In genomic region chr5:104172976-104173375, GRCh38 we compare ENCODE assay signal across 30 cellular contexts.
"Had no signal": no experiment of that assay in that cellular context is flagged by ENCODE, and none has a peak within 500 bp of the region (broad histone marks: within the 10 kb centered on the region; RNA-seq: fewer than 3 reads in every experiment).

No MANE protein-coding gene starts in this region.

- H3K4me3 Mint-ChIP-seq: activated CD4-positive, alpha-beta memory T cell treated with anti-CD3 and anti-CD28 coated beads for 36 hours; activated naive CD4-positive, alpha-beta T cell treated with anti-CD3 and anti-CD28 coated beads for 36 hours; activated naive CD8-positive, alpha-beta T cell treated with anti-CD3 and anti-CD28 coated beads for 36 hours; activated T-helper 1 cell treated with anti-CD3 and anti-CD28 coated beads, Interleukin-12 subunit alpha, Interleukin-12 subunit beta, Interleukin-2, Interleukin-4 antibody, amounts not matched to agents 30 ng/mL and 10 ng/mL and 1 ng/mL, durations not matched to agents 14 hours and 24 hours and 36 hours; immature natural killer cell; neural progenitor cell; stimulated activated naive B cell treated with anti-CD40 and anti-IgM and Interleukin-4, amounts not matched to agents 10 μg/mL and 1 μg/mL and 100 μg/mL, for 72 hours had no signal

- H3K27ac ChIP-seq: adrenal gland, gastroesophageal sphincter, neural progenitor cell, right atrium auricular region, suprapubic skin, tibial artery, upper lobe of right lung, VCaP had no signal

- H3K27ac Mint-ChIP-seq: activated CD4-positive, alpha-beta memory T cell treated with anti-CD3 and anti-CD28 coated beads for 36 hours; activated naive CD4-positive, alpha-beta T cell treated with anti-CD3 and anti-CD28 coated beads for 36 hours; activated naive CD8-positive, alpha-beta T cell treated with anti-CD3 and anti-CD28 coated beads for 36 hours; activated T-helper 1 cell treated with anti-CD3 and anti-CD28 coated beads, Interleukin-12 subunit alpha, Interleukin-12 subunit beta, Interleukin-2, Interleukin-4 antibody, amounts not matched to agents 30 ng/mL and 10 ng/mL and 1 ng/mL, durations not matched to agents 14 hours and 24 hours and 36 hours; immature natural killer cell; naive thymus-derived CD8-positive, alpha-beta T cell; neural progenitor cell; stimulated activated naive B cell treated with anti-CD40 and anti-IgM and Interleukin-4, amounts not matched to agents 10 μg/mL and 1 μg/mL and 100 μg/mL, for 72 hours had no signal

- H2AFZ ChIP-seq: neural progenitor cell had no signal

- H3K9me3 ChIP-seq: adrenal gland, gastroesophageal sphincter, right atrium auricular region, suprapubic skin, tibial artery, upper lobe of right lung had no signal

- H3K4me1 ChIP-seq: adrenal gland, gastroesophageal sphincter, neural progenitor cell, right atrium auricular region, tibial artery, upper lobe of right lung had no signal

- DNase-seq: activated CD4-positive, alpha-beta memory T cell treated with anti-CD3 and anti-CD28 coated beads for 36 hours; activated CD4-positive, alpha-beta T cell treated with anti-CD3 and anti-CD28 coated beads for 4 hours; activated CD8-positive, alpha-beta memory T cell treated with anti-CD3 and anti-CD28 coated beads, Interleukin-2, amount 50 U/mL, for 4 hours; activated effector memory CD4-positive, alpha-beta T cell treated with anti-CD3 and anti-CD28 coated beads, Interleukin-2, amount 50 U/mL, for 16 hours; activated naive CD4-positive, alpha-beta T cell treated with anti-CD3 and anti-CD28 coated beads for 36 hours; activated naive CD8-positive, alpha-beta T cell treated with anti-CD3 and anti-CD28 coated beads for 36 hours; activated T-cell treated with anti-CD3 and anti-CD28 coated beads, Interleukin-2, amount 50 U/mL, for 1 hour; adrenal gland; aorta; head of caudate nucleus; hypothalamus; immature natural killer cell; kidney; left colon; mammary epithelial cell; naive thymus-derived CD8-positive, alpha-beta T cell; occipital lobe; stimulated activated CD4-positive, alpha-beta T cell treated with anti-CD3 and anti-CD28 coated beads, Interleukin-2, amount 100 ng/mL, for 24 hours; stimulated activated naive B cell treated with anti-CD40 and anti-IgM and Interleukin-4, amounts not matched to agents 10 μg/mL and 1 μg/mL and 100 μg/mL, for 72 hours; T-helper 9 cell; tibial artery; upper lobe of right lung had no signal

- H3K4me3 ChIP-seq: adrenal gland, gastroesophageal sphincter, neural progenitor cell, right atrium auricular region, smooth muscle cell, suprapubic skin, tibial artery, upper lobe of right lung had no signal

- H3K4me2 ChIP-seq: neural progenitor cell, smooth muscle cell had no signal

- H3K36me3 ChIP-seq: adrenal gland, gastroesophageal sphincter, neural progenitor cell, right atrium auricular region, suprapubic skin, tibial artery, upper lobe of right lung had no signal

- H3K9ac ChIP-seq: neural progenitor cell had no signal

- H3K9me3 Mint-ChIP-seq: activated naive CD4-positive, alpha-beta T cell treated with anti-CD3 and anti-CD28 coated beads for 36 hours; activated naive CD8-positive, alpha-beta T cell treated with anti-CD3 and anti-CD28 coated beads for 36 hours; activated T-helper 1 cell treated with anti-CD3 and anti-CD28 coated beads, Interleukin-12 subunit alpha, Interleukin-12 subunit beta, Interleukin-2, Interleukin-4 antibody, amounts not matched to agents 30 ng/mL and 10 ng/mL and 1 ng/mL, durations not matched to agents 14 hours and 24 hours and 36 hours; stimulated activated naive B cell treated with anti-CD40 and anti-IgM and Interleukin-4, amounts not matched to agents 10 μg/mL and 1 μg/mL and 100 μg/mL, for 72 hours had no signal

- H3K4me1 Mint-ChIP-seq: activated naive CD8-positive, alpha-beta T cell treated with anti-CD3 and anti-CD28 coated beads for 36 hours; immature natural killer cell; naive thymus-derived CD8-positive, alpha-beta T cell; stimulated activated naive B cell treated with anti-CD40 and anti-IgM and Interleukin-4, amounts not matched to agents 10 μg/mL and 1 μg/mL and 100 μg/mL, for 72 hours had no signal

- ATAC-seq: gastroesophageal sphincter; left colon; naive thymus-derived CD8-positive, alpha-beta T cell; stimulated activated naive B cell treated with anti-CD40 and anti-IgM and Interleukin-4, amounts not matched to agents 10 μg/mL and 1 μg/mL and 100 μg/mL, for 72 hours; upper lobe of right lung had no signal

- H3K27me3 ChIP-seq: adrenal gland, gastroesophageal sphincter, neural progenitor cell, right atrium auricular region, suprapubic skin, tibial artery, upper lobe of right lung had no signal

- H3K36me3 Mint-ChIP-seq: activated CD4-positive, alpha-beta memory T cell treated with anti-CD3 and anti-CD28 coated beads for 36 hours; activated naive CD8-positive, alpha-beta T cell treated with anti-CD3 and anti-CD28 coated beads for 36 hours; brain; naive thymus-derived CD8-positive, alpha-beta T cell; neural progenitor cell; stimulated activated naive B cell treated with anti-CD40 and anti-IgM and Interleukin-4, amounts not matched to agents 10 μg/mL and 1 μg/mL and 100 μg/mL, for 72 hours had no signal

- H3K27me3 Mint-ChIP-seq: activated CD4-positive, alpha-beta memory T cell treated with anti-CD3 and anti-CD28 coated beads for 36 hours; activated naive CD8-positive, alpha-beta T cell treated with anti-CD3 and anti-CD28 coated beads for 36 hours; brain; naive thymus-derived CD8-positive, alpha-beta T cell; stimulated activated naive B cell treated with anti-CD40 and anti-IgM and Interleukin-4, amounts not matched to agents 10 μg/mL and 1 μg/mL and 100 μg/mL, for 72 hours had no signal
